In genomic region chr9:136700309-136700708, GRCh38 we compare ENCODE assay signal across 12 cellular contexts. TPM values are rescaled to one million over a fixed set of nuclear protein-coding genes. Genes with fewer than 3 reads are reported as not detected.
DNase-seq lines count a peak whose midpoint lies in the region; ATAC-seq and TF ChIP-seq lines count a peak whose summit lies in the region.
"Had no signal": no experiment of that assay in that cellular context is flagged by ENCODE, and none has a peak within 500 bp of the region (broad histone marks: within the 10 kb centered on the region; RNA-seq: fewer than 3 reads in every experiment).

No MANE protein-coding gene starts in this region.

- peak; percentile 28 for ATAC-seq in IMR-90 (ENCODE audit: low read depth)
- ATAC-seq in activated B cell treated with CpG ODN at 0.5 μM for 24 hours (ENCODE audit: low read depth) = no peak
- no peak for ATAC-seq in gastroesophageal sphincter
- ATAC-seq: left lobe of liver had no signal

- H2AK5ac ChIP-seq in IMR-90 (ENCODE audit: low read depth, low read length) = no peak overlapping the region

- H3K9me3 ChIP-seq in IMR-90 (ENCODE audit: control insufficient read depth, insufficient read depth, low read length) = no peaks in the 10 kb centered on the region
- H3K9me3 ChIP-seq in gastroesophageal sphincter = no peaks in the 10 kb centered on the region
- H3K9me3 ChIP-seq: Caco-2, tibial artery had no signal

- peak overlapping the region; percentile 61 for H2AK9ac ChIP-seq in IMR-90 (replicated peaks; ENCODE audit: low read depth, low read length, poor library complexity)

- no peak overlapping the region for H2BK15ac ChIP-seq in IMR-90 (ENCODE audit: low read depth, low read length)

- H3K36me3 Mint-ChIP-seq in activated B cell treated with CpG ODN at 0.5 μM for 24 hours (ENCODE audit: low read depth) = no peaks in the 10 kb centered on the region

- no peak overlapping the region for H3K4me2 ChIP-seq in IMR-90 (ENCODE audit: low read depth, low read length)

- no peaks in the 10 kb centered on the region for H4K20me1 ChIP-seq in IMR-90 (ENCODE audit: insufficient read depth, low read length)

- WGBS in IMR-90 (ENCODE audit: extremely low coverage in 2 of 2, insufficient read length in 1 of 2), 2 experiments = 87% methylated on average over 5 of the region's 14 CpGs; no CpG with 5 or more reads in 1 of the 2 experiments
- WGBS in gastroesophageal sphincter (ENCODE audit: low coverage in 1 of 2), 2 donors = 27 to 54% methylated on average over 7 to 9 of the region's 14 CpGs

- H4K8ac ChIP-seq in IMR-90 (ENCODE audit: low read depth in 2 of 2, low read length in 2 of 2) = no peak overlapping the region

- H3K9ac ChIP-seq in IMR-90 (ENCODE audit: low read depth, low read length) = no peak overlapping the region

- no peak overlapping the region for H3K18ac ChIP-seq in IMR-90 (ENCODE audit: low read depth, low read length)

- peaks cover 16% of the 10 kb centered on the region for H3K27me3 Mint-ChIP-seq in activated B cell treated with CpG ODN at 0.5 μM for 24 hours

- H3K27ac ChIP-seq in IMR-90 (ENCODE audit: insufficient read depth, low read length) (no peak overlapping the region), gastroesophageal sphincter (no peak overlapping the region)
- H3K27ac ChIP-seq: tibial artery had no signal

- POLR2A ChIA-PET in IMR-90 (lab: Charles Lee; ENCODE audit: unreplicated experiment) = no interaction called here
- POLR2A ChIA-PET in activated B cell treated with CpG ODN at 0.5 μM for 24 hours (lab: Charles Lee) = interaction anchor here (0.8 to 4.2 kb wide), 8 partner anchors 13 to 161 kb away, joined by 3 to 52 read pairs (median 4); partner anchors contain the start of gene AGPAT2

- intact Hi-C loops in IMR-90 (cut with micrococcal nuclease) (no loop called here), activated B cell treated with CpG ODN at 0.5 μM for 24 hours (cut with micrococcal nuclease) (loop anchor here (2.0 kb wide), 2 partner anchors 14 to 28 kb away; partner anchors contain the start of gene AGPAT2)

- H3K27ac Mint-ChIP-seq in activated B cell treated with CpG ODN at 0.5 μM for 24 hours = no peak overlapping the region

- H3K4me3 Mint-ChIP-seq in activated B cell treated with CpG ODN at 0.5 μM for 24 hours = peak overlapping the region; percentile 78
- H3K4me3 Mint-ChIP-seq: nephron had no signal

- H4K5ac ChIP-seq in IMR-90 (ENCODE audit: low read depth, low read length) = no peak overlapping the region

- H2BK20ac ChIP-seq in IMR-90 (ENCODE audit: low read depth, low read length) = no peak overlapping the region

- 0 out of 2 replicates have a peak, but pooled peaks cover 2% of the 10 kb centered on the region for H3K4me1 ChIP-seq in IMR-90 (ENCODE audit: control insufficient read depth, insufficient read depth, low read length)
- H3K4me1 ChIP-seq in gastroesophageal sphincter = no peaks in the 10 kb centered on the region

- no peak overlapping the region for H3K4ac ChIP-seq in IMR-90 (ENCODE audit: low read depth, low read length)

- H3K36me3 ChIP-seq in IMR-90 (ENCODE audit: control insufficient read depth, insufficient read depth, low read length) (no peaks in the 10 kb centered on the region), gastroesophageal sphincter (no peaks in the 10 kb centered on the region)
- H3K36me3 ChIP-seq: tibial artery had no signal

- H3K56ac ChIP-seq in IMR-90 (ENCODE audit: extremely low read depth, insufficient read depth, low read length) = no peak overlapping the region

- CTCF ChIA-PET in IMR-90 (lab: Yijun Ruan, JAX) (no interaction called here), activated B cell treated with CpG ODN at 0.5 μM for 24 hours (lab: Charles Lee) (no interaction called here)

- H3K4me3 ChIP-seq in IMR-90 (ENCODE audit: insufficient read depth, low read depth, low read length) (no peak overlapping the region), foreskin fibroblast (ENCODE audit: low read depth in 1 of 2, low read length in 2 of 2) (no peak overlapping the region), gastroesophageal sphincter (no peak overlapping the region)
- H3K4me3 ChIP-seq: tibial artery had no signal

- H3K79me1 ChIP-seq in IMR-90 (ENCODE audit: low read depth in 1 of 2, low read length in 2 of 2) = no peaks in the 10 kb centered on the region

- no peaks in the 10 kb centered on the region for H3K9me1 ChIP-seq in IMR-90 (ENCODE audit: insufficient read depth, low read length)

- no peak overlapping the region for H3K23ac ChIP-seq in IMR-90 (ENCODE audit: low read depth, low read length)

- no peak for TF ChIP-seq POLR2A in IMR-90 (IDR thresholded peaks at IDR 0.05; ENCODE audit: low read depth, low read length)
- no peak for TF ChIP-seq POLR2A in gastroesophageal sphincter (IDR thresholded peaks at IDR 0.05)

- dilution Hi-C loops in IMR-90 (cut with HindIII; ENCODE audit: low sequenced_read_pairs, unreplicated experiment) = no loop called here

- H3K4me1 Mint-ChIP-seq in activated B cell treated with CpG ODN at 0.5 μM for 24 hours = peaks cover 49% of the 10 kb centered on the region

- in situ Hi-C loops in IMR-90 (cut with MboI; ENCODE audit: low sequenced_read_pairs) = no loop called here

- no peak for TF ChIP-seq EP300 in gastroesophageal sphincter (IDR thresholded peaks at IDR 0.05)

- no peaks in the 10 kb centered on the region for H3K9me3 Mint-ChIP-seq in activated B cell treated with CpG ODN at 0.5 μM for 24 hours
- H3K9me3 Mint-ChIP-seq: nephron; T-helper 1 cell treated with Interleukin-12 subunit alpha and Interleukin-12 subunit beta and Interleukin-4 antibody, amounts not matched to agents 30 μg/mL and 1 μg/mL, for 36 hours had no signal

- H2AFZ ChIP-seq in IMR-90 (replicated peaks; ENCODE audit: low read length, poor library complexity) = no peak overlapping the region

- H4K91ac ChIP-seq in IMR-90 (ENCODE audit: insufficient read depth, low read depth, low read length) = no peak overlapping the region

- no TSS peak for BruUV-seq in IMR-90 (replicated peaks; lab: Mats Ljungman, UMichigan)

- peak; percentile 44 for DNase-seq in IMR-90
- DNase-seq in activated B cell treated with CpG ODN at 0.5 μM for 24 hours = no peak
- peak; percentile 30 to 60 for DNase-seq in foreskin fibroblast
- no peak for DNase-seq in NCI-H2029 treated with DMSO at 0.1 percent for 48 hours (lab: John Stamatoyannopoulos, UW)
- DNase-seq: anterior cingulate cortex, Caco-2, tibial artery had no signal

- H2BK120ac ChIP-seq in IMR-90 (ENCODE audit: low read depth, low read length) = no peak overlapping the region

- H3K27me3 ChIP-seq in IMR-90 (ENCODE audit: control insufficient read depth, insufficient read depth, low read length) = peaks cover 31% of the 10 kb centered on the region
- peaks cover 47% of the 10 kb centered on the region for H3K27me3 ChIP-seq in gastroesophageal sphincter

- H3K14ac ChIP-seq in IMR-90 (replicated peaks; ENCODE audit: low read depth, low read length) = no peak overlapping the region

- no peak overlapping the region for H2BK5ac ChIP-seq in IMR-90 (ENCODE audit: low read depth, low read length, poor library complexity, severe bottlenecking)

- TF ChIP-seq RAD21 in IMR-90 (IDR thresholded peaks at IDR 0.05; ENCODE audit: low read length) = no peak

- no peak for TF ChIP-seq CTCF in IMR-90 (conservative IDR thresholded peaks at IDR 0.05; ENCODE audit: low read depth, low read length)
- TF ChIP-seq CTCF in activated B cell treated with CpG ODN at 0.5 μM for 24 hours (IDR thresholded peaks at IDR 0.05) = no peak
- no peak for TF ChIP-seq CTCF in foreskin fibroblast (IDR thresholded peaks at IDR 0.05; ENCODE audit: low read depth, low read length)
- no peak for TF ChIP-seq CTCF in gastroesophageal sphincter (IDR thresholded peaks at IDR 0.05)

TF ChIP-seq in IMR-90, 13 proteins besides CTCF, POLR2A, EP300 and RAD21 (continues in another document):
- TF ChIP-seq BHLHE40 (IDR thresholded peaks at IDR 0.05; ENCODE audit: low read depth, low read length) (no peak), FOS (IDR thresholded peaks at IDR 0.05; ENCODE audit: low read depth, low read length) (no peak), RCOR1 (IDR thresholded peaks at IDR 0.05; ENCODE audit: insufficient replicate concordance, low read length) (no peak), MAZ (IDR thresholded peaks at IDR 0.05; ENCODE audit: borderline replicate concordance, low read depth, low read length) (no peak), NFE2L2 (IDR thresholded peaks at IDR 0.05; ENCODE audit: low read depth, low read length) (no peak)

RNA-seq across cellular contexts. Expression of gene DIPK1B, which starts 12.1 kb away (rescaled TPM):
- total RNA-seq in IMR-90 (2012; rRNA removed) = 3.1 and 3.4 TPM in 2 replicates
- 7.1 and 8.5 TPM in 2 replicates for polyA plus RNA-seq in IMR-90 (2012; rRNA removed)
- polyA plus RNA-seq in IMR-90 (2012; cell fraction: cytosol; rRNA removed) = 7.2 and 17.0 TPM in 2 replicates
- polyA plus RNA-seq in IMR-90 (2012; cell fraction: nucleus; rRNA removed; ENCODE audit: low replicate concordance) = 9.5 and 25.7 TPM in 2 replicates
- total RNA-seq in activated B cell treated with CpG ODN at 0.5 μM for 24 hours = 1.5 and 2.2 TPM in 2 replicates
- total RNA-seq in gastroesophageal sphincter = 10 to 100 TPM in 2 of 4 donors, 1 to 10 TPM in 2; 7.8 to 24.4 (median 11.2) TPM

RNA-seq across cellular contexts. Expression of gene AGPAT2, which starts 13.1 kb away (rescaled TPM):
- 16.1 and 18.9 TPM in 2 replicates for total RNA-seq in IMR-90 (2012; rRNA removed)
- 37.2 and 39.5 TPM in 2 replicates for polyA plus RNA-seq in IMR-90 (2012; rRNA removed)
- polyA plus RNA-seq in IMR-90 (2012; cell fraction: cytosol; rRNA removed) = 22.2 and 63.1 TPM in 2 replicates
- 54.0 and 103 TPM in 2 replicates for polyA plus RNA-seq in IMR-90 (2012; cell fraction: nucleus; rRNA removed; ENCODE audit: low replicate concordance)
- 16.6 and 17.1 TPM in 2 replicates for total RNA-seq in activated B cell treated with CpG ODN at 0.5 μM for 24 hours
- 10 to 100 TPM; 28.8 to 43.6 (median 38.4) TPM for total RNA-seq in gastroesophageal sphincter

RNA-seq across cellular contexts. Expression of gene EGFL7, which starts 37.6 kb away (rescaled TPM):
- 1.4 and 2.2 TPM in 2 replicates for total RNA-seq in IMR-90 (2012; rRNA removed)
- polyA plus RNA-seq in IMR-90 (2012; rRNA removed) = 10.4 and 16.4 TPM in 2 replicates
- 9.6 and 22.1 TPM in 2 replicates for polyA plus RNA-seq in IMR-90 (2012; cell fraction: cytosol; rRNA removed)
- 7.1 and 18.2 TPM in 2 replicates for polyA plus RNA-seq in IMR-90 (2012; cell fraction: nucleus; rRNA removed; ENCODE audit: low replicate concordance)
- not detected in 2 replicates for total RNA-seq in activated B cell treated with CpG ODN at 0.5 μM for 24 hours
- total RNA-seq in gastroesophageal sphincter = 10 to 100 TPM; 38.8 to 81.0 (median 56.4) TPM

RNA-seq across cellular contexts. Expression of gene LCN10, which starts 42.4 kb away (rescaled TPM):
- not detected in 2 replicates for total RNA-seq in IMR-90 (2012; rRNA removed)
- polyA plus RNA-seq in IMR-90 (2012; rRNA removed) = not detected in 2 replicates
- 0.03 TPM in 1 of 2 replicates, not detected in the other for polyA plus RNA-seq in IMR-90 (2012; cell fraction: cytosol; rRNA removed)
- polyA plus RNA-seq in IMR-90 (2012; cell fraction: nucleus; rRNA removed; ENCODE audit: low replicate concordance) = not detected in 2 replicates
- 13.7 and 15.9 TPM in 2 replicates for total RNA-seq in activated B cell treated with CpG ODN at 0.5 μM for 24 hours
- total RNA-seq in gastroesophageal sphincter = 10 to 100 TPM in 2 of 4 donors, 1 to 10 TPM in 2; 3.9 to 16.5 (median 9.9) TPM
- total RNA-seq: Caco-2 had no signal

RNA-seq across cellular contexts. Expression of gene LCN6, which starts 48.0 kb away (rescaled TPM):
- total RNA-seq in IMR-90 (2012; rRNA removed) (not detected in 2 replicates), activated B cell treated with CpG ODN at 0.5 μM for 24 hours (not detected in 2 replicates), gastroesophageal sphincter (10 to 100 TPM; 16.2 to 31.4 (median 22.7) TPM)
- polyA plus RNA-seq in IMR-90 (2012; rRNA removed) = not detected in 2 replicates
- polyA plus RNA-seq in IMR-90 (2012; cell fraction: cytosol; rRNA removed) = not detected in 2 replicates
- polyA plus RNA-seq in IMR-90 (2012; cell fraction: nucleus; rRNA removed; ENCODE audit: low replicate concordance) = not detected in 2 replicates
- total RNA-seq: Caco-2, left lobe of liver, skeletal muscle tissue had no signal

Comparison
In these comparisons a context has a peak if more than half of its experiments do, and no peak if none do; other contexts are left out.
1. DNase-seq: peak in IMR-90 (single experiment) and foreskin fibroblast (2 of 2); none in activated B cell treated with CpG ODN at 0.5 μM for 24 hours (single experiment) and NCI-H2029 treated with DMSO at 0.1 percent for 48 hours (single experiment).
2. RNA of gene EGFL7, which starts 37.6 kb away (total RNA-seq): 38.8 to 81.0 TPM in gastroesophageal sphincter; 1.4 to 2.2 TPM in IMR-90 and not detected in activated B cell treated with CpG ODN at 0.5 μM for 24 hours; every median in the first group is over 10 times any median in the second.